1 cellular context compared by ENCODE assay signal in the genomic region with DNA sequence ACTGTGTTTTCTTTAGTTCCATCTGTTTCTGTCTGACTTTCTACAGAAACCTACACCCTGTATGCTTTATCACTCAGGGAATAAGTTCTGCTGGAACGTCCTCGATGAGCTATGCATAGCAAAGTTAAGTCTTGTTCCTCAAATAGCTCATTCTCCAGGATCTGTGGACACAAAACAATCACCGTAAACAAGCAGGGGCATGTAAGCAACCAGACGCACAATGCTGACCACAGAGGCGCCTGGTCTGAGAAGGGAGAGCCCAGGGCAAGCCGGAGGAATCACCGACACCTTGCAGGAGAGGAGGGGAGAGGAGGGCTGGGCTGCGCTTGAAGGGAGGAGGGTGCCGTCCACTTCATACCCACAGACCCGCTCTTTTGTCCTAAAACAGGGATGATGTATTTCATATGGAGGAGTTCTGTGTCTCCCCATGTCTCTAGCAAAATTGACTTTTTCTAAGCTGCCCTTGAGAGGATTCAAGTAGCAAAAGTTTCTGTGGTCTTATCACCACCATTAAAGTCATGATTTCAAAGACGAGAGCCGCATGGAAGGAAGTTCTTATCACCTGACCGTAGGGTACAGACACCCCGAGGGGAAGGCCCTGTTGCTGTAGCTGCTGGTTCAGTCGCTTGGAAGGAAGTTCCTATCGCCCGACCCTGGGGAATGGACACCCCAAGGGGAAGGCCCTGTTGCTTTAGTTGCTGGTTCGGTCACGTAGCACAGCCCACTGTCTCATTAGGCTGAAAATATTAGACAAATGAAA.
TF ChIP-seq lines count a peak whose summit lies in the region.

No MANE protein-coding gene starts in this region.

TF ChIP-seq in K562, 482 proteins besides CTCF, POLR2A, EP300 and RAD21 (continued from another document):
- TF ChIP-seq ZNF175 (CRISPR knock-in tag; IDR thresholded peaks at IDR 0.05; ENCODE audit: low read depth), result peak; percentile 43; the same call in 1 of the 2 replicates
- TF ChIP-seq, protein P1, sequence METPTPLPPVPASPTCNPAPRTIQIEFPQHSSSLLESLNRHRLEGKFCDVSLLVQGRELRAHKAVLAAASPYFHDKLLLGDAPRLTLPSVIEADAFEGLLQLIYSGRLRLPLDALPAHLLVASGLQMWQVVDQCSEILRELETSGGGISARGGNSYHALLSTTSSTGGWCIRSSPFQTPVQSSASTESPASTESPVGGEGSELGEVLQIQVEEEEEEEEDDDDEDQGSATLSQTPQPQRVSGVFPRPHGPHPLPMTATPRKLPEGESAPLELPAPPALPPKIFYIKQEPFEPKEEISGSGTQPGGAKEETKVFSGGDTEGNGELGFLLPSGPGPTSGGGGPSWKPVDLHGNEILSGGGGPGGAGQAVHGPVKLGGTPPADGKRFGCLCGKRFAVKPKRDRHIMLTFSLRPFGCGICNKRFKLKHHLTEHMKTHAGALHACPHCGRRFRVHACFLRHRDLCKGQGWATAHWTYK (CRISPR knock-in tag; IDR thresholded peaks at IDR 0.05), result 0 out of 2 replicates have a peak, but pooled peaks have one; percentile 49
- TF ChIP-seq TCF3 (CRISPR knock-in tag; IDR thresholded peaks at IDR 0.05), result peak; percentile 11; the same call in 1 of the 2 replicates
- TF ChIP-seq, protein P2, sequence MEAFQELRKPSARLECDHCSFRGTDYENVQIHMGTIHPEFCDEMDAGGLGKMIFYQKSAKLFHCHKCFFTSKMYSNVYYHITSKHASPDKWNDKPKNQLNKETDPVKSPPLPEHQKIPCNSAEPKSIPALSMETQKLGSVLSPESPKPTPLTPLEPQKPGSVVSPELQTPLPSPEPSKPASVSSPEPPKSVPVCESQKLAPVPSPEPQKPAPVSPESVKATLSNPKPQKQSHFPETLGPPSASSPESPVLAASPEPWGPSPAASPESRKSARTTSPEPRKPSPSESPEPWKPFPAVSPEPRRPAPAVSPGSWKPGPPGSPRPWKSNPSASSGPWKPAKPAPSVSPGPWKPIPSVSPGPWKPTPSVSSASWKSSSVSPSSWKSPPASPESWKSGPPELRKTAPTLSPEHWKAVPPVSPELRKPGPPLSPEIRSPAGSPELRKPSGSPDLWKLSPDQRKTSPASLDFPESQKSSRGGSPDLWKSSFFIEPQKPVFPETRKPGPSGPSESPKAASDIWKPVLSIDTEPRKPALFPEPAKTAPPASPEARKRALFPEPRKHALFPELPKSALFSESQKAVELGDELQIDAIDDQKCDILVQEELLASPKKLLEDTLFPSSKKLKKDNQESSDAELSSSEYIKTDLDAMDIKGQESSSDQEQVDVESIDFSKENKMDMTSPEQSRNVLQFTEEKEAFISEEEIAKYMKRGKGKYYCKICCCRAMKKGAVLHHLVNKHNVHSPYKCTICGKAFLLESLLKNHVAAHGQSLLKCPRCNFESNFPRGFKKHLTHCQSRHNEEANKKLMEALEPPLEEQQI (IDR thresholded peaks at IDR 0.05), result no peak
- TF ChIP-seq, protein P3, sequence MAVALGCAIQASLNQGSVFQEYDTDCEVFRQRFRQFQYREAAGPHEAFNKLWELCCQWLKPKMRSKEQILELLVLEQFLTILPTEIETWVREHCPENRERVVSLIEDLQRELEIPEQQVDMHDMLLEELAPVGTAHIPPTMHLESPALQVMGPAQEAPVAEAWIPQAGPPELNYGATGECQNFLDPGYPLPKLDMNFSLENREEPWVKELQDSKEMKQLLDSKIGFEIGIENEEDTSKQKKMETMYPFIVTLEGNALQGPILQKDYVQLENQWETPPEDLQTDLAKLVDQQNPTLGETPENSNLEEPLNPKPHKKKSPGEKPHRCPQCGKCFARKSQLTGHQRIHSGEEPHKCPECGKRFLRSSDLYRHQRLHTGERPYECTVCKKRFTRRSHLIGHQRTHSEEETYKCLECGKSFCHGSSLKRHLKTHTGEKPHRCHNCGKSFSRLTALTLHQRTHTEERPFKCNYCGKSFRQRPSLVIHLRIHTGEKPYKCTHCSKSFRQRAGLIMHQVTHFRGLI (CRISPR knock-in tag; IDR thresholded peaks at IDR 0.05), result 0 out of 2 replicates have a peak, but pooled peaks have one; percentile 28
- no peak for TF ChIP-seq KAT2B (IDR thresholded peaks at IDR 0.05; ENCODE audit: low read depth, low read length)
- TF ChIP-seq RCOR1 (IDR thresholded peaks at IDR 0.05; ENCODE audit: borderline replicate concordance in 1 of 2, low read depth in 2 of 2, low read length in 2 of 2), result no peak
- TF ChIP-seq, protein P4, sequence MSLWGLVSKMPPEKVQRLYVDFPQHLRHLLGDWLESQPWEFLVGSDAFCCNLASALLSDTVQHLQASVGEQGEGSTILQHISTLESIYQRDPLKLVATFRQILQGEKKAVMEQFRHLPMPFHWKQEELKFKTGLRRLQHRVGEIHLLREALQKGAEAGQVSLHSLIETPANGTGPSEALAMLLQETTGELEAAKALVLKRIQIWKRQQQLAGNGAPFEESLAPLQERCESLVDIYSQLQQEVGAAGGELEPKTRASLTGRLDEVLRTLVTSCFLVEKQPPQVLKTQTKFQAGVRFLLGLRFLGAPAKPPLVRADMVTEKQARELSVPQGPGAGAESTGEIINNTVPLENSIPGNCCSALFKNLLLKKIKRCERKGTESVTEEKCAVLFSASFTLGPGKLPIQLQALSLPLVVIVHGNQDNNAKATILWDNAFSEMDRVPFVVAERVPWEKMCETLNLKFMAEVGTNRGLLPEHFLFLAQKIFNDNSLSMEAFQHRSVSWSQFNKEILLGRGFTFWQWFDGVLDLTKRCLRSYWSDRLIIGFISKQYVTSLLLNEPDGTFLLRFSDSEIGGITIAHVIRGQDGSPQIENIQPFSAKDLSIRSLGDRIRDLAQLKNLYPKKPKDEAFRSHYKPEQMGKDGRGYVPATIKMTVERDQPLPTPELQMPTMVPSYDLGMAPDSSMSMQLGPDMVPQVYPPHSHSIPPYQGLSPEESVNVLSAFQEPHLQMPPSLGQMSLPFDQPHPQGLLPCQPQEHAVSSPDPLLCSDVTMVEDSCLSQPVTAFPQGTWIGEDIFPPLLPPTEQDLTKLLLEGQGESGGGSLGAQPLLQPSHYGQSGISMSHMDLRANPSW (CRISPR knock-in tag; IDR thresholded peaks at IDR 0.05), result no peak
- no peak for TF ChIP-seq ETV5 (CRISPR knock-in tag; IDR thresholded peaks at IDR 0.05; ENCODE audit: low read depth)
- TF ChIP-seq SMARCA5 (IDR thresholded peaks at IDR 0.05), result no peak
